In genomic region chr12:112892821-112893220, GRCh38 we compare ENCODE assay signal across 3 cellular contexts.
TF ChIP-seq lines count a peak whose summit lies in the region.

No MANE protein-coding gene starts in this region.

TF ChIP-seq in A549, 52 proteins besides CTCF, POLR2A, EP300 and RAD21:
- no peak for TF ChIP-seq ZNF302 (CRISPR knock-in tag; IDR thresholded peaks at IDR 0.05)
- TF ChIP-seq REST (IDR thresholded peaks at IDR 0.05), result peak; percentile 71

TF ChIP-seq in GM23338, 12 proteins besides CTCF, POLR2A, EP300 and RAD21:
- TF ChIP-seq STAT1 (IDR thresholded peaks at IDR 0.05; ENCODE audit: unreplicated experiment) (no peak), EZH2phosphoT487 (IDR thresholded peaks at IDR 0.05; ENCODE audit: unreplicated experiment) (no peak), POLR2AphosphoS5 (IDR thresholded peaks at IDR 0.05; ENCODE audit: low read depth) (no peak), REST (IDR thresholded peaks at IDR 0.05; ENCODE audit: unreplicated experiment) (peak; percentile 59), ZNF331 (CRISPR knock-in tag; IDR thresholded peaks at IDR 0.05; ENCODE audit: low read depth) (no peak), ZNF114 (CRISPR knock-in tag; IDR thresholded peaks at IDR 0.05) (no peak), NANOG (IDR thresholded peaks at IDR 0.05; ENCODE audit: borderline replicate concordance) (no peak)

TF ChIP-seq in GM12878, 131 proteins besides CTCF, POLR2A, EP300 and RAD21:
- TF ChIP-seq REST (IDR thresholded peaks at IDR 0.05; ENCODE audit: low read depth, low read length) (peak; percentile 60; the same call in 1 of the 2 replicates), GATAD2B (conservative IDR thresholded peaks at IDR 0.05; ENCODE audit: low read depth) (no peak)
